9 cellular contexts compared by ENCODE assay signal in genomic region chrX:47218920-47219815, GRCh38. TPM values are rescaled to one million over a fixed set of nuclear protein-coding genes. Genes with fewer than 3 reads are reported as not detected.
DNase-seq lines count a peak whose midpoint lies in the region; ATAC-seq, FAIRE-seq and TF ChIP-seq lines count a peak whose summit lies in the region.
"Had no signal": no experiment of that assay in that cellular context is flagged by ENCODE, and none has a peak within 500 bp of the region (broad histone marks: within the 10 kb centered on the region; RNA-seq: fewer than 3 reads in every experiment).

No MANE protein-coding gene starts in this region.

- H3K27me3 Mint-ChIP-seq in astrocyte (ENCODE audit: low read depth, unreplicated experiment), result no peaks in the 10 kb centered on the region

- peak overlapping the region; percentile 97 for H3K27ac ChIP-seq in SK-N-MC
- H3K27ac ChIP-seq in astrocyte (ENCODE audit: low read depth, low read length), result peak overlapping the region; percentile 99
- no peak overlapping the region for H3K27ac ChIP-seq in iPS-18a (ENCODE audit: low read length)

- ATAC-seq in HG02642 (IDR thresholded peaks at IDR 0.05; ENCODE audit: poor library complexity, unreplicated experiment), result no peak

- H3K9me3 ChIP-seq in SK-N-MC (ENCODE audit: low read depth, low read length) (no peaks in the 10 kb centered on the region), astrocyte (ENCODE audit: insufficient read depth, low read depth, low read length) (no peaks in the 10 kb centered on the region), iPS-18a (ENCODE audit: control insufficient read depth, low read depth, low read length) (peaks cover 6% of the 10 kb centered on the region)

- H3K36me3 Mint-ChIP-seq in astrocyte (ENCODE audit: low read depth, unreplicated experiment), result peaks cover 13% of the 10 kb centered on the region

- no peak for TF ChIP-seq CTCF in astrocyte (IDR thresholded peaks at IDR 0.05; ENCODE audit: insufficient read depth, low read depth, low read length)

- peak overlapping the region; percentile 93 for H3K27ac Mint-ChIP-seq in astrocyte (ENCODE audit: unreplicated experiment)

- H3K4me3 ChIP-seq in SK-N-MC, result peak overlapping the region; percentile 91
- H3K4me3 ChIP-seq in astrocyte (ENCODE audit: insufficient read depth, low read depth, low read length), result peak overlapping the region; percentile 75
- H3K4me3 ChIP-seq in iPS-18a (ENCODE audit: low read length), result peak overlapping the region; percentile 81

- H3K27me3 ChIP-seq in astrocyte (ENCODE audit: insufficient read depth, low read length), result no peaks in the 10 kb centered on the region
- no peaks in the 10 kb centered on the region for H3K27me3 ChIP-seq in iPS-18a (ENCODE audit: control insufficient read depth, insufficient read depth, low read length)

- H3K36me3 ChIP-seq in SK-N-MC (ENCODE audit: insufficient read depth, low read length) (peaks cover 51% of the 10 kb centered on the region), astrocyte (ENCODE audit: insufficient read depth, low read length) (peaks cover 9% of the 10 kb centered on the region), iPS-18a (ENCODE audit: control insufficient read depth, low read depth, low read length) (peaks cover 30% of the 10 kb centered on the region)

- peaks cover 48% of the 10 kb centered on the region for H3K79me2 ChIP-seq in astrocyte (ENCODE audit: insufficient read depth, low read length)

- H3K9me3 Mint-ChIP-seq in astrocyte (ENCODE audit: unreplicated experiment), result peaks cover 3% of the 10 kb centered on the region

- peak overlapping the region; percentile 90 for H3K4me2 ChIP-seq in astrocyte (ENCODE audit: low read length)

- H3K9ac ChIP-seq in SK-N-MC (ENCODE audit: insufficient read length) (peak overlapping the region; percentile 98), astrocyte (ENCODE audit: low read length) (peak overlapping the region; percentile 99), iPS-18a (ENCODE audit: low read length) (peak overlapping the region; percentile 88)

- H3K4me1 ChIP-seq in astrocyte (ENCODE audit: insufficient read depth, low read length), result peaks cover 22% of the 10 kb centered on the region
- no peaks in the 10 kb centered on the region for H3K4me1 ChIP-seq in iPS-18a (ENCODE audit: control insufficient read depth, low read depth, low read length)

- H4K20me1 ChIP-seq in astrocyte (ENCODE audit: insufficient read depth, low read length), result peaks cover 58% of the 10 kb centered on the region

- FAIRE-seq in astrocyte (lab: Jason Lieb, UNC), result peak; percentile 43
- FAIRE-seq: G401.6 had no signal

- peaks cover 29% of the 10 kb centered on the region for H3K4me1 Mint-ChIP-seq in astrocyte (ENCODE audit: low read depth, unreplicated experiment)

- DNase-seq in NCI-H2029 (lab: John Stamatoyannopoulos, UW), result peak; percentile 5
- DNase-seq in NCI-H2029 treated with DMSO at 0.1 percent for 48 hours (lab: John Stamatoyannopoulos, UW), result no peak
- no peak for DNase-seq in SK-N-MC (ENCODE audit: low read depth, low spot score)
- no peak for DNase-seq in astrocyte (ENCODE audit: low read depth)
- DNase-seq in stimulated activated CD4-positive, alpha-beta T cell treated with anti-CD3 and anti-CD28 coated beads, Interleukin-12 subunit alpha, Interleukin-12 subunit beta, amount 100 ng/mL, for 48 hours (ENCODE audit: low read depth in 2 of 3, low spot score in 1 of 3), result peak in 2 of 3 donors; percentile 9 to 23
- DNase-seq in HCEC 1CT, result no peak

- peak overlapping the region; percentile 94 for H3K4me3 Mint-ChIP-seq in astrocyte (ENCODE audit: unreplicated experiment)

- H2AFZ ChIP-seq in astrocyte (ENCODE audit: low read depth, low read length), result no peak overlapping the region

RNA-seq across cellular contexts. Expression of gene CDK16, which starts 0.7 kb away (rescaled TPM):
- total RNA-seq in astrocyte, result 110 and 128 TPM in 2 replicates

RNA-seq across cellular contexts. Expression of gene USP11, which starts 13.6 kb away (rescaled TPM):
- total RNA-seq in astrocyte, result 75.7 and 80.8 TPM in 2 replicates

RNA-seq across cellular contexts. Expression of gene UBA1, which starts 25.5 kb away (rescaled TPM):
- 232 and 244 TPM in 2 replicates for total RNA-seq in astrocyte

Comparison
In these comparisons a context has a peak if more than half of its experiments do, and no peak if none do; other contexts are left out.
1. DNase-seq: peak in NCI-H2029 (single experiment) and stimulated activated CD4-positive, alpha-beta T cell treated with anti-CD3 and anti-CD28 coated beads, Interleukin-12 subunit alpha, Interleukin-12 subunit beta, amount 100 ng/mL, for 48 hours (2 of 3); none in NCI-H2029 treated with DMSO at 0.1 percent for 48 hours (single experiment), SK-N-MC (single experiment), astrocyte (single experiment) and HCEC 1CT (single experiment).
2. Peak in every context shown above with its lines, with median percentiles within 50 percentile points of each other: H3K4me3 ChIP-seq and H3K9ac ChIP-seq.